ENCODE assay signal across 9 cellular contexts in genomic region chr12:98998697-98999299, GRCh38.
DNase-seq lines count a peak whose midpoint lies in the region; ATAC-seq and TF ChIP-seq lines count a peak whose summit lies in the region.
"Had no signal": no experiment of that assay in that cellular context is flagged by ENCODE, and none has a peak within 500 bp of the region (broad histone marks: within the 10 kb centered on the region; RNA-seq: fewer than 3 reads in every experiment).

No MANE protein-coding gene starts in this region.

- peak; percentile 88 for ATAC-seq in GM18861 (IDR thresholded peaks at IDR 0.05; ENCODE audit: unreplicated experiment)
- ATAC-seq in HG03025 (IDR thresholded peaks at IDR 0.05; ENCODE audit: low FRiP score, unreplicated experiment): peak; percentile 75
- ATAC-seq in upper lobe of left lung (ENCODE audit: low FRiP score in 2 of 2): peak; percentile 47 to 77
- ATAC-seq: naive thymus-derived CD8-positive, alpha-beta T cell had no signal

- no peaks in the 10 kb centered on the region for H3K36me3 ChIP-seq in upper lobe of left lung

- no peak overlapping the region for H3K27ac Mint-ChIP-seq in CD14-positive monocyte
- H3K27ac Mint-ChIP-seq: naive thymus-derived CD8-positive, alpha-beta T cell had no signal

- TF ChIP-seq EP300 in upper lobe of left lung (IDR thresholded peaks at IDR 0.05): no peak

- H3K9me3 ChIP-seq in upper lobe of left lung: no peaks in the 10 kb centered on the region

- H3K27me3 ChIP-seq in upper lobe of left lung: no peaks in the 10 kb centered on the region

- intact Hi-C loops in CD14-positive monocyte (cut with micrococcal nuclease): no loop called here

- DNase-seq in CD14-positive monocyte (ENCODE audit: low spot score) (no peak), NCI-H2081 (lab: John Stamatoyannopoulos, UW) (peak; percentile 22 to 38), astrocyte of the hippocampus (ENCODE audit: low read depth, low spot score) (peak; percentile 68), inferior parietal cortex (ENCODE audit: extremely low spot score) (peak; percentile 89), upper lobe of left lung (no peak)
- DNase-seq in activated CD8-positive, alpha-beta memory T cell treated with anti-CD3 and anti-CD28 coated beads, Interleukin-2, amount 50 U/mL, for 4 hours: no peak

- H3K9me3 Mint-ChIP-seq in CD14-positive monocyte: no peaks in the 10 kb centered on the region
- H3K9me3 Mint-ChIP-seq: naive thymus-derived CD8-positive, alpha-beta T cell had no signal

- 16 to 26% methylated on average over 6 of the region's 6 CpGs for WGBS in upper lobe of left lung, 2 donors

- H3K4me3 ChIP-seq in upper lobe of left lung: no peak overlapping the region

- no peak overlapping the region for H3K27ac ChIP-seq in upper lobe of left lung

- TF ChIP-seq POLR2A in upper lobe of left lung (IDR thresholded peaks at IDR 0.05): no peak

- no peaks in the 10 kb centered on the region for H3K4me1 ChIP-seq in upper lobe of left lung

- no peaks in the 10 kb centered on the region for H3K36me3 Mint-ChIP-seq in CD14-positive monocyte
- H3K36me3 Mint-ChIP-seq: naive thymus-derived CD8-positive, alpha-beta T cell had no signal

- no peaks in the 10 kb centered on the region for H3K4me1 Mint-ChIP-seq in CD14-positive monocyte
- H3K4me1 Mint-ChIP-seq: naive thymus-derived CD8-positive, alpha-beta T cell had no signal

- TF ChIP-seq CTCF in CD14-positive monocyte (IDR thresholded peaks at IDR 0.05) (peak; percentile 23), upper lobe of left lung (IDR thresholded peaks at IDR 0.05) (peak in 5 of 6 experiments; percentile 40 to 64 (median 50))

- no peak overlapping the region for H3K4me3 Mint-ChIP-seq in CD14-positive monocyte
- H3K4me3 Mint-ChIP-seq: naive thymus-derived CD8-positive, alpha-beta T cell had no signal

- H3K27me3 Mint-ChIP-seq in CD14-positive monocyte (ENCODE audit: low read depth in 3 of 3): peaks cover 2 to 5% (median 4%) of the 10 kb centered on the region in 3 donors

Comparison
In these comparisons a context has a peak if more than half of its experiments do, and no peak if none do; other contexts are left out.
1. DNase-seq: peak in NCI-H2081 (2 of 2), astrocyte of the hippocampus (single experiment) and inferior parietal cortex (single experiment); none in CD14-positive monocyte (single experiment), upper lobe of left lung (0 of 2) and activated CD8-positive, alpha-beta memory T cell treated with anti-CD3 and anti-CD28 coated beads, Interleukin-2, amount 50 U/mL, for 4 hours (single experiment).
2. Peak in every context shown above with its lines, with median percentiles within 50 percentile points of each other: ATAC-seq.